In genomic region chr5:127011961-127012644, GRCh38 we compare ENCODE assay signal across 11 cellular contexts. TPM values are rescaled to one million over a fixed set of nuclear protein-coding genes. Genes with fewer than 3 reads are reported as not detected.
A peak's percentile ranks its signal among the peaks of the same experiment; 100 is the strongest.
DNase-seq lines count a peak whose midpoint lies in the region; ATAC-seq lines count a peak whose summit lies in the region.
"Had no signal": no experiment of that assay in that cellular context is flagged by ENCODE, and none has a peak within 500 bp of the region (broad histone marks: within the 10 kb centered on the region; RNA-seq: fewer than 3 reads in every experiment).

No MANE protein-coding gene starts in this region.

- peak; percentile 81 to 82 for ATAC-seq in activated naive CD4-positive, alpha-beta T cell treated with anti-CD3 and anti-CD28 coated beads, Interleukin-2, amount 50 U/mL, for 72 hours
- ATAC-seq in HG02870 (IDR thresholded peaks at IDR 0.05; ENCODE audit: unreplicated experiment) = peak; percentile 80

- peaks cover 5 to 17% of the 10 kb centered on the region in 2 donors for H3K36me3 Mint-ChIP-seq in activated naive CD4-positive, alpha-beta T cell treated with anti-CD3 and anti-CD28 coated beads, Interleukin-2, amount 50 U/mL, for 72 hours
- H3K36me3 Mint-ChIP-seq in stimulated activated naive CD8-positive, alpha-beta T cell treated with anti-CD3 and anti-CD28 coated beads, Interleukin-15, Interleukin-2, amounts not matched to agents 100 ng/mL and 50 ng/mL, for 24 hours (ENCODE audit: low read depth) = no peaks in the 10 kb centered on the region

- no peak overlapping the region for H3K4me3 ChIP-seq in effector memory CD4-positive, alpha-beta T cell (ENCODE audit: insufficient read depth, low read depth, low read length, poor library complexity, severe bottlenecking)
- H3K4me3 ChIP-seq: HAP-1 had no signal

- no peaks in the 10 kb centered on the region for H3K9me3 ChIP-seq in effector memory CD4-positive, alpha-beta T cell (ENCODE audit: control insufficient read depth, low read length)
- H3K9me3 ChIP-seq: HAP-1 had no signal

- peaks cover 57% of the 10 kb centered on the region for H3K4me1 Mint-ChIP-seq in stimulated activated naive CD8-positive, alpha-beta T cell treated with anti-CD3 and anti-CD28 coated beads, Interleukin-15, Interleukin-2, amounts not matched to agents 100 ng/mL and 50 ng/mL, for 24 hours (ENCODE audit: low read depth)

- H3K4me1 ChIP-seq in effector memory CD4-positive, alpha-beta T cell (ENCODE audit: control insufficient read depth, insufficient read depth, low read length, poor library complexity, severe bottlenecking) = no peaks in the 10 kb centered on the region

- peak overlapping the region in 1 of 2 donors; percentile 37 for H3K27ac Mint-ChIP-seq in activated naive CD4-positive, alpha-beta T cell treated with anti-CD3 and anti-CD28 coated beads, Interleukin-2, amount 50 U/mL, for 72 hours
- H3K27ac Mint-ChIP-seq in stimulated activated naive CD8-positive, alpha-beta T cell treated with anti-CD3 and anti-CD28 coated beads, Interleukin-15, Interleukin-2, amounts not matched to agents 100 ng/mL and 50 ng/mL, for 24 hours = no peak overlapping the region

- H3K27me3 ChIP-seq in effector memory CD4-positive, alpha-beta T cell (replicated peaks; ENCODE audit: control insufficient read depth, insufficient read depth, low read length, poor library complexity, severe bottlenecking) = no peaks in the 10 kb centered on the region

- no peak overlapping the region for H3K27ac ChIP-seq in effector memory CD4-positive, alpha-beta T cell (ENCODE audit: insufficient read depth, low read length, poor library complexity, severe bottlenecking)

- DNase-seq in activated naive CD4-positive, alpha-beta T cell treated with anti-CD3 and anti-CD28 coated beads, Interleukin-2, amount 50 U/mL, for 72 hours (ENCODE audit: low spot score in 2 of 2) = no peak
- DNase-seq in activated naive CD4-positive, alpha-beta T cell (lab: John Stamatoyannopoulos, UW) = no peak
- DNase-seq in RPMI7951 (ENCODE audit: low read depth) = peak; percentile 26
- DNase-seq in effector memory CD4-positive, alpha-beta T cell = no peak
- no peak for DNase-seq in mucosa of gallbladder (ENCODE audit: low spot score)
- no peak for DNase-seq in MV-4-11 (lab: John Stamatoyannopoulos, UW)
- DNase-seq: activated CD4-positive, alpha-beta T cell treated with anti-CD3 and anti-CD28 coated beads, Interleukin-2, amount 50 U/mL, for 4 hours; stimulated activated CD4-positive, alpha-beta T cell treated with anti-CD3 and anti-CD28 coated beads, Interleukin-4, amount 100 ng/mL, for 4 hours had no signal

- no peaks in the 10 kb centered on the region for H3K36me3 ChIP-seq in effector memory CD4-positive, alpha-beta T cell (ENCODE audit: control insufficient read depth, insufficient read depth, low read length)
- H3K36me3 ChIP-seq: HAP-1 had no signal

- H3K4me3 Mint-ChIP-seq in stimulated activated naive CD8-positive, alpha-beta T cell treated with anti-CD3 and anti-CD28 coated beads, Interleukin-15, Interleukin-2, amounts not matched to agents 100 ng/mL and 50 ng/mL, for 24 hours = peak overlapping the region; percentile 4

- no peaks in the 10 kb centered on the region for H3K9me3 Mint-ChIP-seq in activated naive CD4-positive, alpha-beta T cell treated with anti-CD3 and anti-CD28 coated beads, Interleukin-2, amount 50 U/mL, for 72 hours
- H3K9me3 Mint-ChIP-seq in stimulated activated naive CD8-positive, alpha-beta T cell treated with anti-CD3 and anti-CD28 coated beads, Interleukin-15, Interleukin-2, amounts not matched to agents 100 ng/mL and 50 ng/mL, for 24 hours = peaks cover 8% of the 10 kb centered on the region

- H3K27me3 Mint-ChIP-seq in stimulated activated naive CD8-positive, alpha-beta T cell treated with anti-CD3 and anti-CD28 coated beads, Interleukin-15, Interleukin-2, amounts not matched to agents 100 ng/mL and 50 ng/mL, for 24 hours = no peaks in the 10 kb centered on the region

RNA-seq across cellular contexts. Expression of gene MARCHF3, which starts 18.3 kb away (rescaled TPM):
- 10 to 100 TPM in 1 of 2 donors, 1 to 10 TPM in 1; 4.8 to 10.5 TPM for total RNA-seq in activated naive CD4-positive, alpha-beta T cell treated with anti-CD3 and anti-CD28 coated beads, Interleukin-2, amount 50 U/mL, for 72 hours
- 7.8 and 11.5 TPM in 2 replicates for total RNA-seq in RPMI7951 (2014; rRNA removed; shearing (Covaris generic))
- 48.2 TPM for total RNA-seq in mucosa of gallbladder
